ENCODE assay signal across 8 cellular contexts in genomic region chr5:65037845-65038815, GRCh38.
DNase-seq lines count a peak whose midpoint lies in the region; ATAC-seq, FAIRE-seq and TF ChIP-seq lines count a peak whose summit lies in the region.

No MANE protein-coding gene starts in this region.

- H3K36me3 Mint-ChIP-seq in activated CD8-positive, alpha-beta T cell treated with anti-CD3 and anti-CD28 coated beads for 36 hours (ENCODE audit: low read depth), result no peaks in the 10 kb centered on the region

- peak overlapping the region; percentile 93 for H3K27ac Mint-ChIP-seq in activated CD8-positive, alpha-beta T cell treated with anti-CD3 and anti-CD28 coated beads for 36 hours

- H3K4me3 ChIP-seq in BE2C (ENCODE audit: low read depth, low read length), result no peak overlapping the region

- peaks cover 5% of the 10 kb centered on the region; the same call in 1 of the 2 replicates for H3K4me1 ChIP-seq in BE2C

- H3K4me3 Mint-ChIP-seq in activated CD8-positive, alpha-beta T cell treated with anti-CD3 and anti-CD28 coated beads for 36 hours, result no peak overlapping the region

- POLR2A ChIA-PET in activated CD8-positive, alpha-beta T cell treated with anti-CD3 and anti-CD28 coated beads for 36 hours (lab: Charles Lee), result no interaction called here

- CTCF ChIA-PET in activated CD8-positive, alpha-beta T cell treated with anti-CD3 and anti-CD28 coated beads for 36 hours (lab: Charles Lee), result interaction anchor here (0.9 to 2.4 kb wide), 7 partner anchors 10 to 444 kb away, joined by 3 to 10 read pairs (median 3); partner anchors contain the start of gene ADAMTS6

- H3K27me3 Mint-ChIP-seq in activated CD8-positive, alpha-beta T cell treated with anti-CD3 and anti-CD28 coated beads for 36 hours, result no peaks in the 10 kb centered on the region

- H3K36me3 ChIP-seq in BE2C, result no peaks in the 10 kb centered on the region

- ATAC-seq in activated CD8-positive, alpha-beta T cell treated with anti-CD3 and anti-CD28 coated beads for 36 hours, result no peak
- no peak for ATAC-seq in GM21619 (IDR thresholded peaks at IDR 0.05; ENCODE audit: unreplicated experiment)

- intact Hi-C loops in activated CD8-positive, alpha-beta T cell treated with anti-CD3 and anti-CD28 coated beads for 36 hours (cut with micrococcal nuclease), result no loop called here

- peaks cover 38% of the 10 kb centered on the region for H3K4me1 Mint-ChIP-seq in activated CD8-positive, alpha-beta T cell treated with anti-CD3 and anti-CD28 coated beads for 36 hours (ENCODE audit: low read depth)

- no peaks in the 10 kb centered on the region for H3K9me3 ChIP-seq in BE2C

- TF ChIP-seq CTCF in BE2C (IDR thresholded peaks at IDR 0.05; ENCODE audit: low read depth, low read length), result peak; percentile 78
- TF ChIP-seq CTCF in activated CD8-positive, alpha-beta T cell treated with anti-CD3 and anti-CD28 coated beads for 36 hours (IDR thresholded peaks at IDR 0.05), result peak; percentile 16

- H3K27me3 ChIP-seq in BE2C, result no peaks in the 10 kb centered on the region

- FAIRE-seq in GM18507 (lab: Jason Lieb, UNC), result peak; percentile 29

- DNase-seq in BE2C (peak; percentile 40), GM18507 (ENCODE audit: extremely low spot score, insufficient read length, low read depth) (no peak), kidney tubule cell (ENCODE audit: low spot score) (peak; percentile 41), middle frontal gyrus (ENCODE audit: extremely low spot score, low spot score) (no peak), GOT3 (lab: John Stamatoyannopoulos, UW) (no peak), CD1c-positive myeloid dendritic cell (ENCODE audit: extremely low spot score) (no peak)
- no peak for DNase-seq in activated CD8-positive, alpha-beta T cell treated with anti-CD3 and anti-CD28 coated beads for 36 hours

- H3K9me3 Mint-ChIP-seq in activated CD8-positive, alpha-beta T cell treated with anti-CD3 and anti-CD28 coated beads for 36 hours, result no peaks in the 10 kb centered on the region

Comparison
In these comparisons a context has a peak if more than half of its experiments do, and no peak if none do; other contexts are left out.
1. DNase-seq: peak in BE2C (single experiment) and kidney tubule cell (single experiment); none in GM18507 (single experiment), activated CD8-positive, alpha-beta T cell treated with anti-CD3 and anti-CD28 coated beads for 36 hours (single experiment), middle frontal gyrus (single experiment), GOT3 (single experiment) and CD1c-positive myeloid dendritic cell (single experiment).